Comparison of ENCODE assay signal across 17 cellular contexts in genomic region chr6:157759028-157759427, GRCh38.
DNase-seq lines count a peak whose midpoint lies in the region; ATAC-seq and TF ChIP-seq lines count a peak whose summit lies in the region.
"Had no signal": no experiment of that assay in that cellular context is flagged by ENCODE, and none has a peak within 500 bp of the region (broad histone marks: within the 10 kb centered on the region; RNA-seq: fewer than 3 reads in every experiment).

No MANE protein-coding gene starts in this region.

- H3K27ac Mint-ChIP-seq in MCF 10A (ENCODE audit: low read depth, unreplicated experiment), result no peak overlapping the region
- H3K27ac Mint-ChIP-seq in activated B cell treated with CpG ODN at 0.5 μM for 24 hours, result peak overlapping the region; percentile 72

- ATAC-seq in activated B cell treated with CpG ODN at 0.5 μM for 24 hours (ENCODE audit: low read depth), result peak; percentile 9
- ATAC-seq in GM18505 (IDR thresholded peaks at IDR 0.05; ENCODE audit: unreplicated experiment), result no peak
- no peak for ATAC-seq in HG02571 (IDR thresholded peaks at IDR 0.05; ENCODE audit: unreplicated experiment)
- ATAC-seq: activated T-cell treated with anti-CD3 and anti-CD28 coated beads, Interleukin-2, amount 50 U/mL, for 4 hours had no signal

- TF ChIP-seq POLR2A in thyroid gland (IDR thresholded peaks at IDR 0.05), result no peak
- no peak for TF ChIP-seq POLR2A in GM18505 (IDR thresholded peaks at IDR 0.05; ENCODE audit: borderline replicate concordance, extremely low read depth, insufficient read depth, insufficient read length)

- H3K27me3 ChIP-seq in mammary epithelial cell (ENCODE audit: insufficient read depth, low read length) (no peaks in the 10 kb centered on the region), thyroid gland (no peaks in the 10 kb centered on the region), osteoblast (ENCODE audit: insufficient read depth, low read length) (peaks cover 4% of the 10 kb centered on the region)
- H3K27me3 ChIP-seq: adrenal gland had no signal

- intact Hi-C loops in MCF 10A (cut with micrococcal nuclease), result loop anchor here (10.0 kb wide), 1 partner anchor 444 kb away; no protein-coding TSS in a partner anchor
- intact Hi-C loops in mammary epithelial cell (cut with micrococcal nuclease), result no loop called here
- intact Hi-C loops in activated B cell treated with CpG ODN at 0.5 μM for 24 hours (cut with micrococcal nuclease), result no loop called here
- intact Hi-C loops in thyroid gland (cut with DNase I), result loop anchor here (5.0 to 10.0 kb wide), 3 partner anchors 104 to 313 kb away; no protein-coding TSS in a partner anchor

- peaks cover 57% of the 10 kb centered on the region for H3K4me1 ChIP-seq in mammary epithelial cell (ENCODE audit: insufficient read depth, low read length)
- H3K4me1 ChIP-seq in thyroid gland, result peaks cover 24 to 51% of the 10 kb centered on the region in 2 donors
- H3K4me1 ChIP-seq in osteoblast (ENCODE audit: insufficient read depth, low read length), result peaks cover 44% of the 10 kb centered on the region

- no peak overlapping the region for H3K9ac ChIP-seq in mammary epithelial cell (ENCODE audit: insufficient read depth, low read length)

- CTCF ChIA-PET in MCF 10A (lab: Yijun Ruan, JAX), result interaction anchor here (0.6 to 8.7 kb wide), 6 partner anchors 22 to 117 kb away, joined by 3 to 138 read pairs (median 3); no protein-coding TSS in a partner anchor
- CTCF ChIA-PET in mammary epithelial cell (lab: Charles Lee; ENCODE audit: low non-redundant PET), result no interaction called here
- CTCF ChIA-PET in activated B cell treated with CpG ODN at 0.5 μM for 24 hours (lab: Charles Lee), result interaction anchor here (0.9 to 14.4 kb wide), 3 partner anchors 42 to 188 kb away, joined by 3 to 250 read pairs (median 3); no protein-coding TSS in a partner anchor

- H3K27ac ChIP-seq in mammary epithelial cell (ENCODE audit: insufficient read depth, low read depth, low read length) (no peak overlapping the region), thyroid gland (no peak overlapping the region), osteoblast (ENCODE audit: low read depth, low read length) (no peak overlapping the region)
- H3K27ac ChIP-seq: adrenal gland had no signal

- dilution Hi-C loops in mammary epithelial cell (cut with HindIII; ENCODE audit: low sequenced_read_pairs), result loop anchor here (5.0 kb wide), 2 partner anchors 43 to 113 kb away; no protein-coding TSS in a partner anchor

- H3K36me3 Mint-ChIP-seq in MCF 10A (ENCODE audit: insufficient read depth, unreplicated experiment) (peaks cover 5% of the 10 kb centered on the region), activated B cell treated with CpG ODN at 0.5 μM for 24 hours (ENCODE audit: low read depth) (no peaks in the 10 kb centered on the region)

- no peaks in the 10 kb centered on the region for H3K9me3 ChIP-seq in mammary epithelial cell (replicated peaks; ENCODE audit: insufficient read depth, low read length)
- H3K9me3 ChIP-seq in thyroid gland, result no peaks in the 10 kb centered on the region
- H3K9me3 ChIP-seq in osteoblast (ENCODE audit: low read depth, low read length), result no peaks in the 10 kb centered on the region
- H3K9me3 ChIP-seq: adrenal gland had no signal

- no peak overlapping the region for H3K4me2 ChIP-seq in mammary epithelial cell (ENCODE audit: insufficient read depth, low read depth, low read length)
- no peak overlapping the region for H3K4me2 ChIP-seq in osteoblast (ENCODE audit: insufficient read depth, low read length)

- H3K4me3 ChIP-seq in mammary epithelial cell (replicated peaks in 1 of 3; ENCODE audit: insufficient read depth in 1 of 3, low read depth in 2 of 3, low read length in 3 of 3), result no peak overlapping the region
- no peak overlapping the region for H3K4me3 ChIP-seq in thyroid gland (replicated peaks in 1 of 3)
- no peak overlapping the region for H3K4me3 ChIP-seq in osteoblast (ENCODE audit: insufficient read depth, low read length)
- H3K4me3 ChIP-seq: adrenal gland had no signal

- H3K9me3 Mint-ChIP-seq in MCF 10A (ENCODE audit: unreplicated experiment) (no peaks in the 10 kb centered on the region), activated B cell treated with CpG ODN at 0.5 μM for 24 hours (no peaks in the 10 kb centered on the region)
- H3K9me3 Mint-ChIP-seq: activated T-cell treated with anti-CD3 and anti-CD28 coated beads, Interleukin-2, amount 50 U/mL, for 4 hours had no signal

- no peaks in the 10 kb centered on the region for H3K27me3 Mint-ChIP-seq in MCF 10A (ENCODE audit: insufficient read depth, unreplicated experiment)
- peaks cover 6% of the 10 kb centered on the region for H3K27me3 Mint-ChIP-seq in activated B cell treated with CpG ODN at 0.5 μM for 24 hours

- no TSS peak for BruUV-seq in MCF 10A (replicated peaks; lab: Mats Ljungman, UMichigan)
- BruUV-seq in mammary epithelial cell (replicated peaks; lab: Mats Ljungman, UMichigan), result no TSS peak

- TF ChIP-seq CTCF in MCF 10A (IDR thresholded peaks at IDR 0.05; ENCODE audit: unreplicated experiment) (no peak), mammary epithelial cell (conservative IDR thresholded peaks at IDR 0.05 in 1 of 2, IDR thresholded peaks at IDR 0.05 in 1 of 2; ENCODE audit: extremely low read depth in 1 of 2, insufficient read depth in 1 of 2, low read depth in 1 of 2, low read length in 2 of 2) (no peak), activated B cell treated with CpG ODN at 0.5 μM for 24 hours (IDR thresholded peaks at IDR 0.05) (no peak), thyroid gland (IDR thresholded peaks at IDR 0.05) (no peak), osteoblast (IDR thresholded peaks at IDR 0.05; ENCODE audit: extremely low read depth, low read depth, low read length) (no peak)

- peaks cover 55% of the 10 kb centered on the region for H3K4me1 Mint-ChIP-seq in MCF 10A (ENCODE audit: insufficient read depth, unreplicated experiment)
- H3K4me1 Mint-ChIP-seq in activated B cell treated with CpG ODN at 0.5 μM for 24 hours, result peaks cover 87% of the 10 kb centered on the region

- in situ Hi-C loops in mammary epithelial cell (cut with MboI; ENCODE audit: low sequenced_read_pairs in 2 of 2), result loop anchor here (5.0 kb wide), 2 partner anchors 113 to 118 kb away; no protein-coding TSS in a partner anchor

- H3K4me3 Mint-ChIP-seq in MCF 10A (ENCODE audit: unreplicated experiment) (no peak overlapping the region), activated B cell treated with CpG ODN at 0.5 μM for 24 hours (peak overlapping the region; percentile 48)
- H3K4me3 Mint-ChIP-seq: activated T-cell treated with anti-CD3 and anti-CD28 coated beads, Interleukin-2, amount 50 U/mL, for 4 hours had no signal

- POLR2A ChIA-PET in MCF 10A (lab: Yijun Ruan, JAX) (interaction anchor here (1.0 kb wide), 2 partner anchors 44 to 79 kb away, joined by 3 to 5 read pairs; no protein-coding TSS in a partner anchor), activated B cell treated with CpG ODN at 0.5 μM for 24 hours (lab: Charles Lee) (interaction anchor here (0.7 to 1.3 kb wide), 4 partner anchors 10 to 268 kb away, joined by 3 to 5 read pairs (median 4); no protein-coding TSS in a partner anchor)

- whole genome bisulfite sequencing in mammary epithelial cell (ENCODE audit: low coverage, missing lambda C conversion rate), result 86% methylated on average over 4 of the region's 4 CpGs
- WGBS in thyroid gland, 2 donors, result 68 to 71% methylated on average over 4 of the region's 4 CpGs

- no peaks in the 10 kb centered on the region for H3K36me3 ChIP-seq in mammary epithelial cell (ENCODE audit: insufficient read depth, low read length)
- no peaks in the 10 kb centered on the region for H3K36me3 ChIP-seq in thyroid gland
- no peaks in the 10 kb centered on the region for H3K36me3 ChIP-seq in osteoblast (ENCODE audit: insufficient read depth, low read length)
- H3K36me3 ChIP-seq: adrenal gland had no signal

- no peaks in the 10 kb centered on the region for H3K79me2 ChIP-seq in mammary epithelial cell (ENCODE audit: insufficient read depth, low read length)
- H3K79me2 ChIP-seq in osteoblast (ENCODE audit: insufficient read depth, low read length), result no peaks in the 10 kb centered on the region

- no peaks in the 10 kb centered on the region for H4K20me1 ChIP-seq in mammary epithelial cell (ENCODE audit: insufficient read depth, low read length)
- no peaks in the 10 kb centered on the region for H4K20me1 ChIP-seq in osteoblast (ENCODE audit: insufficient read depth, low read length)

- DNase-seq in MCF 10A (ENCODE audit: unreplicated experiment) (peak; percentile 21), mammary epithelial cell (no peak), activated B cell treated with CpG ODN at 0.5 μM for 24 hours (no peak), glomerular visceral epithelial cell (ENCODE audit: extremely low spot score) (peak; percentile 58), thyroid gland (peak; percentile 72 to 77), osteoblast (ENCODE audit: insufficient read length, low spot score, missing footprints) (no peak)
- DNase-seq: activated CD4-positive, alpha-beta T cell treated with anti-CD3 and anti-CD28 coated beads for 48 hours; activated T-cell treated with anti-CD3 and anti-CD28 coated beads, Interleukin-2, amount 50 U/mL, for 4 hours; effector CD8-positive, alpha-beta T cell; KBM-7; mesendoderm; NCI-H1092; NCI-H2081 treated with DMSO at 0.1 percent for 48 hours; stimulated activated CD4-positive, alpha-beta T cell treated with anti-CD3 and anti-CD28 coated beads, Interleukin-12 subunit alpha, Interleukin-12 subunit beta, amount 100 ng/mL, for 4 hours had no signal

- H2AFZ ChIP-seq in mammary epithelial cell (ENCODE audit: low read depth, low read length) (no peak overlapping the region), osteoblast (ENCODE audit: low read length) (no peak overlapping the region)

Comparison
In these comparisons a context has a peak if more than half of its experiments do, and no peak if none do; other contexts are left out.
1. DNase-seq: peak in MCF 10A (single experiment), glomerular visceral epithelial cell (single experiment) and thyroid gland (2 of 2); none in mammary epithelial cell (single experiment), activated B cell treated with CpG ODN at 0.5 μM for 24 hours (single experiment) and osteoblast (single experiment).
2. intact Hi-C loops: an anchor here in MCF 10A (10.0 kb wide) and thyroid gland (5.0 to 10.0 kb wide); none called in mammary epithelial cell and activated B cell treated with CpG ODN at 0.5 μM for 24 hours.